In the genomic region with DNA sequence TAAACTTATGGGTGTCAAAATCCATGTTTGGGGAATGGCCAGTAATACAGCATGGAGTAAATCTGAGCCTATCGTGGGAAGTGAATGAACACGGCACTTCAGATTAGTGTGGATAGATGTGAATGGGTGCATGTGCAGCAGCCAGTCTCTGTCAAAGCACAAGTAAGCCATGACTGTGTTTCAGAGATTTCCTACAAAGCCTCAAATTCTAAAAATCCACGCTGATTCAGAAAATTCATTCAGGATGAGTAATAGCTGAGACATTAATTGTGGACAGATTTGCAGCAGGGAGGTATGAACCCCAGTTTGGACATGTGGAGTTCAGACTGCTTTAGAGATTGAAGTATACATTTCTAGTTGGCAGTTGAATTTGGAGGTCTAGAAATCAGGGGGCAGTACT, we compare ENCODE assay signal across 12 cellular contexts.
DNase-seq lines count a peak whose midpoint lies in the region; ATAC-seq and TF ChIP-seq lines count a peak whose summit lies in the region.
"Had no signal": no experiment of that assay in that cellular context is flagged by ENCODE, and none has a peak within 500 bp of the region (broad histone marks: within the 10 kb centered on the region; RNA-seq: fewer than 3 reads in every experiment).

No MANE protein-coding gene starts in this region.

- H3K27ac ChIP-seq in mesenchymal stem cell (ENCODE audit: low read length, poor library complexity, severe bottlenecking): peak overlapping the region; percentile 31
- H3K27ac ChIP-seq: ovary had no signal

- no peak overlapping the region for H2AFZ ChIP-seq in mesenchymal stem cell (ENCODE audit: low read depth, low read length)

- H3K9me3 ChIP-seq in mesenchymal stem cell (ENCODE audit: control insufficient read depth, low read length): no peaks in the 10 kb centered on the region
- H3K9me3 ChIP-seq: ovary had no signal

- no peak overlapping the region for H2AK5ac ChIP-seq in mesenchymal stem cell (ENCODE audit: low read length, severe bottlenecking)

- peaks cover 0 to 5% of the 10 kb centered on the region in 2 experiments for H3K36me3 ChIP-seq in mesenchymal stem cell (ENCODE audit: control insufficient read depth in 1 of 2, insufficient read depth in 2 of 2, low read depth in 1 of 2, low read length in 2 of 2)
- H3K36me3 ChIP-seq: ovary had no signal

- no peak overlapping the region for H4K91ac ChIP-seq in mesenchymal stem cell (ENCODE audit: low read length)

- H2BK12ac ChIP-seq in mesenchymal stem cell (ENCODE audit: low read length in 2 of 2): no peak overlapping the region

- ATAC-seq in activated naive CD4-positive, alpha-beta T cell treated with anti-CD3 and anti-CD28 coated beads, Interleukin-2, amount 50 U/mL, for 72 hours: no peak
- no peak for ATAC-seq in GM19397 (IDR thresholded peaks at IDR 0.05; ENCODE audit: unreplicated experiment)

- H2BK5ac ChIP-seq in mesenchymal stem cell (ENCODE audit: low read depth, low read length, poor library complexity, severe bottlenecking): no peak overlapping the region

- H3K4me2 ChIP-seq in mesenchymal stem cell (ENCODE audit: low read length, poor library complexity, severe bottlenecking): no peak overlapping the region

- H3K18ac ChIP-seq in mesenchymal stem cell (ENCODE audit: low read depth in 1 of 2, low read length in 2 of 2): no peak overlapping the region

- H2BK120ac ChIP-seq in mesenchymal stem cell (ENCODE audit: low read depth, low read length): no peak overlapping the region

- WGBS in mesenchymal stem cell: 0% methylated on average over 3 of the region's 3 CpGs

- no peak overlapping the region for H3K4me3 ChIP-seq in AG09309 (ENCODE audit: control insufficient read depth, low read depth, low read length)
- H3K4me3 ChIP-seq in epithelial cell of esophagus (ENCODE audit: low read length): no peak overlapping the region
- peak overlapping the region in 1 of 2 experiments; percentile 42 for H3K4me3 ChIP-seq in mesenchymal stem cell (ENCODE audit: insufficient read depth in 1 of 2, low read depth in 1 of 2, low read length in 2 of 2)
- H3K4me3 ChIP-seq: ovary had no signal

- DNase-seq in AG09309 (ENCODE audit: low read depth): peak; percentile 51
- peak; percentile 28 for DNase-seq in NCI-H69 (lab: John Stamatoyannopoulos, UW)
- DNase-seq in epithelial cell of esophagus (ENCODE audit: low read depth): peak; percentile 81
- DNase-seq in mesenchymal stem cell: peak; percentile 82
- no peak for DNase-seq in NCI-H2171 (lab: John Stamatoyannopoulos, UW)
- no peak for DNase-seq in activated naive CD4-positive, alpha-beta T cell treated with anti-CD3 and anti-CD28 coated beads, Interleukin-2, amount 50 U/mL, for 72 hours (ENCODE audit: low spot score in 2 of 2)
- no peak for DNase-seq in NCI-H2227 (lab: John Stamatoyannopoulos, UW; ENCODE audit: unreplicated experiment)
- DNase-seq: activated T-cell treated with anti-CD3 and anti-CD28 coated beads for 4 hours; CD4-positive, CD25-positive, alpha-beta regulatory T cell; NK-92 treated with Interleukin-12 subunit alpha and Interleukin-12 subunit beta, amount 100 ng/mL, for 24 hours; ovary had no signal

- no peaks in the 10 kb centered on the region for H3K27me3 ChIP-seq in mesenchymal stem cell (ENCODE audit: control insufficient read depth in 1 of 2, insufficient read depth in 1 of 2, low read length in 2 of 2)
- H3K27me3 ChIP-seq: ovary had no signal

- H3K9ac ChIP-seq in mesenchymal stem cell (ENCODE audit: low read length): peak overlapping the region; percentile 52

- no peak overlapping the region for H3K27ac Mint-ChIP-seq in activated naive CD4-positive, alpha-beta T cell treated with anti-CD3 and anti-CD28 coated beads, Interleukin-2, amount 50 U/mL, for 72 hours
- H3K27ac Mint-ChIP-seq: CD4-positive, CD25-positive, alpha-beta regulatory T cell had no signal

- H2BK15ac ChIP-seq in mesenchymal stem cell (ENCODE audit: low read depth, poor library complexity, severe bottlenecking): no peak overlapping the region

- TF ChIP-seq CTCF in AG09309 (IDR thresholded peaks at IDR 0.05; ENCODE audit: control insufficient read depth, insufficient read depth, low read depth, low read length, missing control alignments): no peak
- no peak for TF ChIP-seq CTCF in epithelial cell of esophagus (IDR thresholded peaks at IDR 0.05; ENCODE audit: insufficient read depth, low read depth, low read length, missing control alignments)

- no peaks in the 10 kb centered on the region for H3K36me3 Mint-ChIP-seq in activated naive CD4-positive, alpha-beta T cell treated with anti-CD3 and anti-CD28 coated beads, Interleukin-2, amount 50 U/mL, for 72 hours

- H4K8ac ChIP-seq in mesenchymal stem cell (ENCODE audit: low read length): no peak overlapping the region

- H3K9me3 Mint-ChIP-seq in activated naive CD4-positive, alpha-beta T cell treated with anti-CD3 and anti-CD28 coated beads, Interleukin-2, amount 50 U/mL, for 72 hours: no peaks in the 10 kb centered on the region
- H3K9me3 Mint-ChIP-seq: CD4-positive, CD25-positive, alpha-beta regulatory T cell had no signal

- H3K4ac ChIP-seq in mesenchymal stem cell (ENCODE audit: low read depth in 1 of 2, low read length in 2 of 2): no peak overlapping the region

- H3K4me1 ChIP-seq in mesenchymal stem cell (ENCODE audit: control insufficient read depth, insufficient read depth, low read depth, low read length): peaks cover 8% of the 10 kb centered on the region

- H3K79me1 ChIP-seq in mesenchymal stem cell (replicated peaks; ENCODE audit: low read length, poor library complexity, severe bottlenecking): no peaks in the 10 kb centered on the region

- no peak overlapping the region for H3K14ac ChIP-seq in mesenchymal stem cell (ENCODE audit: low read length in 2 of 2)

- no peak overlapping the region for H3K23ac ChIP-seq in mesenchymal stem cell (ENCODE audit: low read length in 2 of 2)

Comparison
In these comparisons a context has a peak if more than half of its experiments do, and no peak if none do; other contexts are left out.
1. DNase-seq: peak in AG09309 (single experiment), NCI-H69 (single experiment), epithelial cell of esophagus (single experiment) and mesenchymal stem cell (single experiment); none in NCI-H2171 (single experiment), activated naive CD4-positive, alpha-beta T cell treated with anti-CD3 and anti-CD28 coated beads, Interleukin-2, amount 50 U/mL, for 72 hours (0 of 2) and NCI-H2227 (single experiment).